ENCODE assay signal across 8 cellular contexts in genomic region chr6:48765352-48765961, GRCh38.
DNase-seq lines count a peak whose midpoint lies in the region; ATAC-seq and TF ChIP-seq lines count a peak whose summit lies in the region.

No MANE protein-coding gene starts in this region.

- H3K4me1 Mint-ChIP-seq in neural progenitor cell, result peaks cover 8% of the 10 kb centered on the region

- no peak overlapping the region for H3K27ac ChIP-seq in DOHH2 (ENCODE audit: low read depth, low read length)
- H3K27ac ChIP-seq in Panc1 (ENCODE audit: low read length), result no peak overlapping the region; the same call in 1 of the 2 replicates
- peak overlapping the region; percentile 82 for H3K27ac ChIP-seq in epithelial cell of prostate
- no peak overlapping the region for H3K27ac ChIP-seq in neural progenitor cell

- in situ Hi-C loops in Panc1 (cut with HindIII; ENCODE audit: low pct_unique_long_range_greater_than_20kb, low sequenced_read_pairs), result no loop called here

- H4K20me1 ChIP-seq in DOHH2 (ENCODE audit: control insufficient read depth, insufficient read depth, low read depth, low read length), result no peaks in the 10 kb centered on the region
- H4K20me1 ChIP-seq in neural progenitor cell (ENCODE audit: low read depth), result no peaks in the 10 kb centered on the region

- TF ChIP-seq CTCF in DOHH2 (IDR thresholded peaks at IDR 0.05; ENCODE audit: low read depth, low read length, poor library complexity, severe bottlenecking) (peak; percentile 51), Panc1 (IDR thresholded peaks at IDR 0.05) (peak; percentile 71), neural progenitor cell (IDR thresholded peaks at IDR 0.05) (peak; percentile 76)

- POLR2A ChIA-PET in Panc1 (lab: Charles Lee), result no interaction called here

- no peak overlapping the region for H3K4me3 ChIP-seq in DOHH2 (ENCODE audit: low read length)
- no peak overlapping the region for H3K4me3 ChIP-seq in Jurkat, Clone E6-1 (ENCODE audit: low read length)
- no peak overlapping the region for H3K4me3 ChIP-seq in Panc1 (ENCODE audit: low read depth in 2 of 2, low read length in 2 of 2)
- H3K4me3 ChIP-seq in neural progenitor cell, result no peak overlapping the region

- H3K36me3 Mint-ChIP-seq in neural progenitor cell, result no peaks in the 10 kb centered on the region

- H3K9me3 ChIP-seq in DOHH2 (ENCODE audit: control insufficient read depth, insufficient read depth, low read length), result no peaks in the 10 kb centered on the region
- H3K9me3 ChIP-seq in Panc1 (ENCODE audit: control insufficient read depth, insufficient read depth, low read depth, low read length), result no peaks in the 10 kb centered on the region; the same call in 1 of the 2 replicates
- H3K9me3 ChIP-seq in neural progenitor cell (ENCODE audit: low read depth), result no peaks in the 10 kb centered on the region

- BruUV-seq in Panc1 (replicated peaks; lab: Mats Ljungman, UMichigan), result no TSS peak

- H2AFZ ChIP-seq in neural progenitor cell (replicated peaks), result no peak overlapping the region

- no peaks in the 10 kb centered on the region for H3K27me3 ChIP-seq in DOHH2 (ENCODE audit: control insufficient read depth, low read length)
- H3K27me3 ChIP-seq in Panc1 (ENCODE audit: control insufficient read depth, insufficient read depth, low read length), result no peaks in the 10 kb centered on the region
- H3K27me3 ChIP-seq in neural progenitor cell, result no peaks in the 10 kb centered on the region

- CTCF ChIA-PET in Panc1 (lab: Charles Lee), result interaction anchor here (0.7 to 1.0 kb wide), 2 partner anchors 678 to 1134 kb away, joined by 3 read pairs; no protein-coding TSS in a partner anchor

- H3K36me3 ChIP-seq in DOHH2 (ENCODE audit: control insufficient read depth, low read length) (no peaks in the 10 kb centered on the region), Panc1 (ENCODE audit: control insufficient read depth, insufficient read depth, low read length) (no peaks in the 10 kb centered on the region), neural progenitor cell (no peaks in the 10 kb centered on the region)

- no peaks in the 10 kb centered on the region for H3K9me3 Mint-ChIP-seq in neural progenitor cell

- H3K4me1 ChIP-seq in DOHH2 (ENCODE audit: control insufficient read depth, low read length), result no peaks in the 10 kb centered on the region
- no peaks in the 10 kb centered on the region for H3K4me1 ChIP-seq in Panc1 (ENCODE audit: control insufficient read depth, insufficient read depth, low read length)
- peaks cover 6% of the 10 kb centered on the region for H3K4me1 ChIP-seq in neural progenitor cell

- no peak overlapping the region for H3K9ac ChIP-seq in neural progenitor cell

- H3K79me2 ChIP-seq in DOHH2 (ENCODE audit: control insufficient read depth, low read length), result no peaks in the 10 kb centered on the region
- H3K79me2 ChIP-seq in neural progenitor cell (ENCODE audit: low read depth), result no peaks in the 10 kb centered on the region

- H3K4me2 ChIP-seq in DOHH2 (ENCODE audit: low read length) (no peak overlapping the region), neural progenitor cell (peak overlapping the region; percentile 28)

- H3K9me2 ChIP-seq in DOHH2 (replicated peaks; ENCODE audit: control insufficient read depth, low read length), result no peaks in the 10 kb centered on the region

- ATAC-seq in Panc1 (no peak; the same call in 1 of the 2 replicates), GM18861 (IDR thresholded peaks at IDR 0.05; ENCODE audit: unreplicated experiment) (no peak)

- H3K27me3 Mint-ChIP-seq in neural progenitor cell (ENCODE audit: insufficient read depth, low read depth), result no peaks in the 10 kb centered on the region

- no peak overlapping the region for H3K27ac Mint-ChIP-seq in neural progenitor cell

- DNase-seq in Jurkat, Clone E6-1 (ENCODE audit: low read depth, low spot score), result peak; percentile 18
- DNase-seq in Panc1 (ENCODE audit: low read depth, low spot score) (peak; percentile 38), epithelial cell of prostate (ENCODE audit: low read depth, low spot score) (peak; percentile 29), neural progenitor cell (ENCODE audit: low spot score) (peak; percentile 77), 8988T (no peak), DMS79 treated with DMSO at 0.1 percent for 48 hours (lab: John Stamatoyannopoulos, UW) (no peak)

- no peaks in the 10 kb centered on the region for H3F3A ChIP-seq in DOHH2 (ENCODE audit: control insufficient read depth, insufficient read depth)
- H3F3A ChIP-seq in neural progenitor cell (ENCODE audit: low read depth), result no peaks in the 10 kb centered on the region

- intact Hi-C loops in Panc1 (cut with micrococcal nuclease; ENCODE audit: unreplicated experiment), result loop anchor here (1.0 to 5.0 kb wide), 2 partner anchors 678 to 977 kb away; no protein-coding TSS in a partner anchor

- H3K4me3 Mint-ChIP-seq in neural progenitor cell, result no peak overlapping the region

Comparison
In these comparisons a context has a peak if more than half of its experiments do, and no peak if none do; other contexts are left out.
1. DNase-seq: peak in Jurkat, Clone E6-1 (single experiment), Panc1 (single experiment), epithelial cell of prostate (single experiment) and neural progenitor cell (single experiment); none in 8988T (single experiment) and DMS79 treated with DMSO at 0.1 percent for 48 hours (single experiment).
2. Peak in every context shown above with its lines, with median percentiles within 50 percentile points of each other: CTCF ChIP-seq.